ENCODE assay signal across 9 cellular contexts in genomic region chr9:86350006-86350755, GRCh38. TPM values are rescaled to one million over a fixed set of nuclear protein-coding genes. Genes with fewer than 3 reads are reported as not detected.
DNase-seq lines count a peak whose midpoint lies in the region; ATAC-seq, FAIRE-seq and TF ChIP-seq lines count a peak whose summit lies in the region.
"Had no signal": no experiment of that assay in that cellular context is flagged by ENCODE, and none has a peak within 500 bp of the region (broad histone marks: within the 10 kb centered on the region; RNA-seq: fewer than 3 reads in every experiment).

No MANE protein-coding gene starts in this region.

- H3K4me1 ChIP-seq in breast epithelium = peaks cover 0 to 12% of the 10 kb centered on the region in 2 donors
- H3K4me1 ChIP-seq in upper lobe of left lung = peaks cover 52 to 72% (median 62%) of the 10 kb centered on the region in 4 donors

- peak overlapping the region; percentile 55 for H3K4me3 Mint-ChIP-seq in activated naive CD4-positive, alpha-beta T cell treated with anti-CD3 and anti-CD28 coated beads, Interleukin-2, amount 10 ng/mL, durations not matched to agents 7 days and 5 days

- no peaks in the 10 kb centered on the region for H3K9me3 Mint-ChIP-seq in activated naive CD4-positive, alpha-beta T cell treated with anti-CD3 and anti-CD28 coated beads, Interleukin-2, amount 10 ng/mL, durations not matched to agents 7 days and 5 days

- H3K27ac ChIP-seq in breast epithelium = peak overlapping the region in 1 of 2 donors; percentile 26
- H3K27ac ChIP-seq in upper lobe of left lung = peak overlapping the region in 2 of 4 donors; percentile 56 to 66

- H3K4me1 Mint-ChIP-seq in activated naive CD4-positive, alpha-beta T cell treated with anti-CD3 and anti-CD28 coated beads, Interleukin-2, amount 10 ng/mL, durations not matched to agents 7 days and 5 days = peaks cover 69% of the 10 kb centered on the region

- CTCF ChIA-PET in activated naive CD4-positive, alpha-beta T cell treated with anti-CD3 and anti-CD28 coated beads, Interleukin-2, amount 10 ng/mL, durations not matched to agents 7 days and 5 days (lab: Charles Lee) = interaction anchor here (0.7 kb wide), 1 partner anchor 250 kb away, joined by 3 read pairs; no protein-coding TSS in a partner anchor

- TF ChIP-seq CTCF in breast epithelium (IDR thresholded peaks at IDR 0.05) (no peak), upper lobe of left lung (IDR thresholded peaks at IDR 0.05) (no peak)

- H3K27me3 ChIP-seq in breast epithelium (no peaks in the 10 kb centered on the region), upper lobe of left lung (no peaks in the 10 kb centered on the region)

- DNase-seq in activated naive CD4-positive, alpha-beta T cell treated with anti-CD3 and anti-CD28 coated beads, Interleukin-2, amount 10 ng/mL, durations not matched to agents 7 days and 5 days = no peak
- no peak for DNase-seq in activated naive CD4-positive, alpha-beta T cell (lab: John Stamatoyannopoulos, UW)
- no peak for DNase-seq in breast epithelium (ENCODE audit: low spot score in 2 of 2)
- no peak for DNase-seq in upper lobe of left lung
- no peak for DNase-seq in NCI-H524 treated with DMSO at 0.1 percent for 48 hours (lab: John Stamatoyannopoulos, UW)
- no peak for DNase-seq in NCI-H1436 (lab: John Stamatoyannopoulos, UW)
- DNase-seq in HTR-8/SVneo (ENCODE audit: insufficient read length, low spot score) = no peak
- DNase-seq: Calu3 had no signal

- TF ChIP-seq EP300 in upper lobe of left lung (IDR thresholded peaks at IDR 0.05) = no peak

- FAIRE-seq in HTR-8/SVneo (lab: Jason Lieb, UNC) = no peak

- intact Hi-C loops in breast epithelium (cut with DNase I; ENCODE audit: low total_unique reads) = no loop called here

- WGBS in upper lobe of left lung, 2 donors = 70 to 82% methylated on average over 12 of the region's 12 CpGs

- TF ChIP-seq POLR2A in breast epithelium (IDR thresholded peaks at IDR 0.05) (no peak), upper lobe of left lung (IDR thresholded peaks at IDR 0.05) (no peak)

- H3K27ac Mint-ChIP-seq in activated naive CD4-positive, alpha-beta T cell treated with anti-CD3 and anti-CD28 coated beads, Interleukin-2, amount 10 ng/mL, durations not matched to agents 7 days and 5 days = peak overlapping the region; percentile 28

- H3K9me3 ChIP-seq in breast epithelium (no peaks in the 10 kb centered on the region), upper lobe of left lung (no peaks in the 10 kb centered on the region)

- ATAC-seq in HG03571 (IDR thresholded peaks at IDR 0.05; ENCODE audit: unreplicated experiment) = peak; percentile 25
- ATAC-seq in upper lobe of left lung (ENCODE audit: low FRiP score in 2 of 2) = no peak

- peaks cover 41% of the 10 kb centered on the region for H3K36me3 Mint-ChIP-seq in activated naive CD4-positive, alpha-beta T cell treated with anti-CD3 and anti-CD28 coated beads, Interleukin-2, amount 10 ng/mL, durations not matched to agents 7 days and 5 days

- H3K27me3 Mint-ChIP-seq in activated naive CD4-positive, alpha-beta T cell treated with anti-CD3 and anti-CD28 coated beads, Interleukin-2, amount 10 ng/mL, durations not matched to agents 7 days and 5 days = no peaks in the 10 kb centered on the region

- H3K36me3 ChIP-seq in breast epithelium (no peaks in the 10 kb centered on the region), upper lobe of left lung (peaks cover 0 to 39% (median 7%) of the 10 kb centered on the region in 4 donors)

- peak overlapping the region; percentile 8 to 29 (median 11) for H3K4me3 ChIP-seq in breast epithelium
- peak overlapping the region in 3 of 4 donors; percentile 12 to 93 (median 23) for H3K4me3 ChIP-seq in upper lobe of left lung

RNA-seq across cellular contexts. Expression of gene TUT7, which starts 4.0 kb away (rescaled TPM):
- 10 to 100 TPM; 59.5 to 95.4 (median 65.2) TPM for total RNA-seq in breast epithelium
- total RNA-seq in upper lobe of left lung = 100 to 1,000 TPM in 1 of 6 donors, 10 to 100 TPM in 5; 28.6 to 159 (median 47.3) TPM
